Comparison of ENCODE assay signal across 28 cellular contexts in genomic region chr20:52749938-52750337, GRCh38.
DNase-seq lines count a peak whose midpoint lies in the region; ATAC-seq, FAIRE-seq and TF ChIP-seq lines count a peak whose summit lies in the region.
"Had no signal": no experiment of that assay in that cellular context is flagged by ENCODE, and none has a peak within 500 bp of the region (broad histone marks: within the 10 kb centered on the region; RNA-seq: fewer than 3 reads in every experiment).

No MANE protein-coding gene starts in this region.

- H3K27ac ChIP-seq in IMR-90 (ENCODE audit: insufficient read depth, low read length) (no peak overlapping the region), H1 (ENCODE audit: low read depth, low read length) (no peak overlapping the region), breast epithelium (no peak overlapping the region)
- H3K27ac ChIP-seq: BLaER1 had no signal

- no peak overlapping the region for H3K18ac ChIP-seq in IMR-90 (ENCODE audit: low read depth, low read length)
- H3K18ac ChIP-seq in H1 (ENCODE audit: extremely low read depth, low read length) = no peak overlapping the region

- POLR2A ChIA-PET in IMR-90 (lab: Charles Lee; ENCODE audit: unreplicated experiment) (no interaction called here), H1 (lab: Charles Lee; ENCODE audit: partially characterized antibody) (no interaction called here)

- no peak for DNase-seq in HTR-8/SVneo (ENCODE audit: insufficient read length, low spot score)
- DNase-seq in IMR-90 = no peak
- DNase-seq in NB4 (ENCODE audit: low read depth) = peak; percentile 6
- no peak for DNase-seq in H1 (ENCODE audit: low read depth in 1 of 2, low spot score in 2 of 2)
- no peak for DNase-seq in breast epithelium (ENCODE audit: low spot score in 2 of 2)
- DNase-seq in ecto neural progenitor cell (ENCODE audit: low spot score) = no peak
- no peak for DNase-seq in activated T-cell treated with anti-CD3 and anti-CD28 coated beads for 4 hours
- DNase-seq: 8988T; ACHN; BE2C; C1 segment of cervical spinal cord; CD4-positive, alpha-beta memory T cell; CD4-positive, CD25-positive, alpha-beta regulatory T cell; CD8-positive, alpha-beta memory T cell; COR-L47; DMS 273 treated with DMSO at 0.1 percent for 48 hours; DMS153; DMS53; DMS79; DND-41; EL; GDM1 had no signal

- no peak overlapping the region for H3K23ac ChIP-seq in IMR-90 (ENCODE audit: low read depth, low read length)
- no peak overlapping the region for H3K23ac ChIP-seq in H1 (ENCODE audit: insufficient read length)

- H2AFZ ChIP-seq in IMR-90 (replicated peaks; ENCODE audit: low read length, poor library complexity) (no peak overlapping the region), H1 (ENCODE audit: low read length) (no peak overlapping the region)

- H4K8ac ChIP-seq in IMR-90 (ENCODE audit: low read depth in 2 of 2, low read length in 2 of 2) (no peak overlapping the region), H1 (ENCODE audit: extremely low read depth, insufficient read depth, low read length) (no peak overlapping the region)

- H3K27me3 ChIP-seq in IMR-90 (ENCODE audit: control insufficient read depth, insufficient read depth, low read length) = no peaks in the 10 kb centered on the region
- H3K27me3 ChIP-seq in H1 (replicated peaks in 1 of 4; ENCODE audit: control insufficient read depth in 3 of 4, extremely low read depth in 1 of 4, insufficient read depth in 3 of 4, low read length in 3 of 4) = no peaks in the 10 kb centered on the region
- H3K27me3 ChIP-seq in breast epithelium = no peaks in the 10 kb centered on the region
- H3K27me3 ChIP-seq: BE2C, BLaER1 had no signal

- no peak overlapping the region for H3K14ac ChIP-seq in IMR-90 (replicated peaks; ENCODE audit: low read depth, low read length)
- no peak overlapping the region for H3K14ac ChIP-seq in H1 (ENCODE audit: insufficient read length)

- H4K91ac ChIP-seq in IMR-90 (ENCODE audit: insufficient read depth, low read depth, low read length) = no peak overlapping the region
- H4K91ac ChIP-seq in H1 (replicated peaks; ENCODE audit: insufficient read length, low read length) = no peak overlapping the region

- no peaks in the 10 kb centered on the region for H4K20me1 ChIP-seq in IMR-90 (ENCODE audit: insufficient read depth, low read length)
- no peaks in the 10 kb centered on the region for H4K20me1 ChIP-seq in H1 (replicated peaks in 1 of 2; ENCODE audit: control insufficient read depth in 1 of 2, insufficient read depth in 2 of 2, low read length in 2 of 2)
- H4K20me1 ChIP-seq: BLaER1 had no signal

- peak; percentile 26 for FAIRE-seq in HTR-8/SVneo (lab: Jason Lieb, UNC)
- no peak for FAIRE-seq in H1 (lab: Jason Lieb, UNC)
- FAIRE-seq: A204.1, GM12878, GM12892, GM18507 had no signal

- dilution Hi-C loops in IMR-90 (cut with HindIII; ENCODE audit: low sequenced_read_pairs, unreplicated experiment) = no loop called here

- H3K9me1 ChIP-seq in IMR-90 (ENCODE audit: insufficient read depth, low read length) = no peaks in the 10 kb centered on the region

- no peaks in the 10 kb centered on the region for H3K79me1 ChIP-seq in IMR-90 (ENCODE audit: low read depth in 1 of 2, low read length in 2 of 2)
- H3K79me1 ChIP-seq in H1 (ENCODE audit: low read depth, low read length) = no peaks in the 10 kb centered on the region

- H3K79me2 ChIP-seq in H1 (ENCODE audit: control insufficient read depth in 1 of 2, insufficient read depth in 2 of 2, low read length in 2 of 2) = no peaks in the 10 kb centered on the region

- H3K9me3 ChIP-seq in IMR-90 (ENCODE audit: control insufficient read depth, insufficient read depth, low read length) (no peaks in the 10 kb centered on the region), H1 (ENCODE audit: insufficient read depth in 2 of 2, low read depth in 1 of 2, low read length in 1 of 2) (no peaks in the 10 kb centered on the region), breast epithelium (peaks cover 0 to 6% of the 10 kb centered on the region in 2 donors)
- H3K9me3 ChIP-seq: BE2C, BLaER1 had no signal

- H2BK12ac ChIP-seq in H1 (ENCODE audit: low read depth, low read length) = no peak overlapping the region

- no peaks in the 10 kb centered on the region for H3K36me3 ChIP-seq in IMR-90 (ENCODE audit: control insufficient read depth, insufficient read depth, low read length)
- H3K36me3 ChIP-seq in H1 (ENCODE audit: control insufficient read depth in 2 of 4, insufficient read depth in 4 of 4, low read length in 3 of 4) = no peaks in the 10 kb centered on the region
- no peaks in the 10 kb centered on the region for H3K36me3 ChIP-seq in breast epithelium
- H3K36me3 ChIP-seq: BE2C, BLaER1 had no signal

- TF ChIP-seq CTCF in IMR-90 (conservative IDR thresholded peaks at IDR 0.05; ENCODE audit: low read depth, low read length) (no peak), NB4 (IDR thresholded peaks at IDR 0.05; ENCODE audit: low read depth, low read length) (no peak), H1 (IDR thresholded peaks at IDR 0.05; ENCODE audit: control extremely low read depth in 1 of 3, insufficient read depth in 1 of 3, low read depth in 1 of 3, low read length in 3 of 3) (no peak), breast epithelium (IDR thresholded peaks at IDR 0.05) (no peak)

- H4K5ac ChIP-seq in IMR-90 (ENCODE audit: low read depth, low read length) (no peak overlapping the region), H1 (ENCODE audit: insufficient read length, low read depth, low read length) (no peak overlapping the region)

- H2BK20ac ChIP-seq in IMR-90 (ENCODE audit: low read depth, low read length) (no peak overlapping the region), H1 (ENCODE audit: low read length) (no peak overlapping the region)

- H2AK5ac ChIP-seq in IMR-90 (ENCODE audit: low read depth, low read length) (no peak overlapping the region), H1 (ENCODE audit: low read depth, low read length) (no peak overlapping the region)

- no peak for TF ChIP-seq EP300 in H1 (IDR thresholded peaks at IDR 0.05; ENCODE audit: borderline replicate concordance in 1 of 2, low read depth in 2 of 2, low read length in 2 of 2)

- H2BK5ac ChIP-seq in IMR-90 (ENCODE audit: low read depth, low read length, poor library complexity, severe bottlenecking) = no peak overlapping the region
- H2BK5ac ChIP-seq in H1 (ENCODE audit: low read depth, low read length) = no peak overlapping the region

- H3K56ac ChIP-seq in IMR-90 (ENCODE audit: extremely low read depth, insufficient read depth, low read length) (no peak overlapping the region), H1 (replicated peaks; ENCODE audit: insufficient read length, low read depth, low read length) (no peak overlapping the region)

- ATAC-seq in IMR-90 (ENCODE audit: low read depth) (no peak), HG02610 (IDR thresholded peaks at IDR 0.05; ENCODE audit: unreplicated experiment) (no peak)
- ATAC-seq: GM12878 had no signal

- no peak overlapping the region for H2BK120ac ChIP-seq in IMR-90 (ENCODE audit: low read depth, low read length)
- H2BK120ac ChIP-seq in H1 (replicated peaks; ENCODE audit: low read depth, low read length) = no peak overlapping the region

- TF ChIP-seq POLR2A in IMR-90 (IDR thresholded peaks at IDR 0.05; ENCODE audit: low read depth, low read length) (no peak), NB4 (IDR thresholded peaks at IDR 0.05; ENCODE audit: extremely low read depth, insufficient read length) (no peak), H1 (IDR thresholded peaks at IDR 0.05; ENCODE audit: control extremely low read depth in 1 of 2, low read depth in 2 of 2, low read length in 2 of 2) (no peak), breast epithelium (IDR thresholded peaks at IDR 0.05) (no peak)

- in situ Hi-C loops in IMR-90 (cut with MboI; ENCODE audit: low sequenced_read_pairs) = no loop called here

- no peak overlapping the region for H3K9ac ChIP-seq in IMR-90 (ENCODE audit: low read depth, low read length)
- no peak overlapping the region for H3K9ac ChIP-seq in H1 (replicated peaks in 1 of 4; ENCODE audit: extremely low read depth in 1 of 4, low read depth in 3 of 4, low read length in 3 of 4)
- H3K9ac ChIP-seq: BLaER1 had no signal

- H3K4me3 ChIP-seq in IMR-90 (ENCODE audit: insufficient read depth, low read depth, low read length) (no peak overlapping the region), NB4 (ENCODE audit: low read depth, low read length) (no peak overlapping the region), H1 (ENCODE audit: extremely low read depth in 1 of 4, insufficient read depth in 2 of 4, low read depth in 3 of 4, low read length in 4 of 4) (no peak overlapping the region), breast epithelium (no peak overlapping the region)
- H3K4me3 ChIP-seq: BLaER1, GM12878 had no signal

- H3K4me1 ChIP-seq in IMR-90 (ENCODE audit: control insufficient read depth, insufficient read depth, low read length) (no peaks in the 10 kb centered on the region), H1 (replicated peaks in 1 of 4; ENCODE audit: control insufficient read depth in 3 of 4, insufficient read depth in 4 of 4, low read length in 3 of 4) (peaks cover 0 to 3% (median 0%) of the 10 kb centered on the region in 4 experiments; a peak in 1 of 7 replicates), breast epithelium (no peaks in the 10 kb centered on the region)
- H3K4me1 ChIP-seq: BLaER1 had no signal

- intact Hi-C loops in IMR-90 (cut with micrococcal nuclease) (no loop called here), breast epithelium (cut with DNase I; ENCODE audit: low total_unique reads) (no loop called here)

- TF ChIP-seq RAD21 in IMR-90 (IDR thresholded peaks at IDR 0.05; ENCODE audit: low read length) = no peak
- TF ChIP-seq RAD21 in H1 (IDR thresholded peaks at IDR 0.05 in 1 of 2, conservative IDR thresholded peaks at IDR 0.05 in 1 of 2; ENCODE audit: low read depth in 2 of 2, low read length in 2 of 2) = no peak

- H2BK15ac ChIP-seq in IMR-90 (ENCODE audit: low read depth, low read length) = no peak overlapping the region
- no peak overlapping the region for H2BK15ac ChIP-seq in H1 (ENCODE audit: low read length)

- CTCF ChIA-PET in IMR-90 (lab: Yijun Ruan, JAX) = no interaction called here
- CTCF ChIA-PET in H1 (lab: Charles Lee; ENCODE audit: partially characterized antibody) = no interaction called here

- no CpG with 5 or more reads among the region's 5 CpGs for WGBS in IMR-90 (ENCODE audit: extremely low coverage in 2 of 2, insufficient read length in 1 of 2), 2 experiments
- 89% methylated on average over 5 of the region's 5 CpGs; no CpG with 5 or more reads in 1 of the 2 experiments for WGBS in H1 (ENCODE audit: extremely low coverage in 1 of 2, insufficient coverage in 1 of 2, insufficient read length in 1 of 2, insufficient replicate concordance in 2 of 2, low coverage in 1 of 2, low lambda C conversion rate in 2 of 2, missing lambda C conversion rate in 1 of 2), 2 experiments

- no peak overlapping the region for H2AK9ac ChIP-seq in IMR-90 (replicated peaks; ENCODE audit: low read depth, low read length, poor library complexity)

- no TSS peak for BruUV-seq in IMR-90 (replicated peaks; lab: Mats Ljungman, UMichigan)

- H3K4me2 ChIP-seq in IMR-90 (ENCODE audit: low read depth, low read length) (no peak overlapping the region), H1 (ENCODE audit: insufficient read depth in 1 of 2, low read depth in 2 of 2, low read length in 2 of 2) (no peak overlapping the region)
- H3K4me2 ChIP-seq: BLaER1 had no signal

- H3K4ac ChIP-seq in IMR-90 (ENCODE audit: low read depth, low read length) (no peak overlapping the region), H1 (replicated peaks; ENCODE audit: insufficient read length, low read depth, low read length) (no peak overlapping the region)

- H3K23me2 ChIP-seq in H1 (ENCODE audit: low read depth, low read length) = no peaks in the 10 kb centered on the region
